In the genomic region with DNA sequence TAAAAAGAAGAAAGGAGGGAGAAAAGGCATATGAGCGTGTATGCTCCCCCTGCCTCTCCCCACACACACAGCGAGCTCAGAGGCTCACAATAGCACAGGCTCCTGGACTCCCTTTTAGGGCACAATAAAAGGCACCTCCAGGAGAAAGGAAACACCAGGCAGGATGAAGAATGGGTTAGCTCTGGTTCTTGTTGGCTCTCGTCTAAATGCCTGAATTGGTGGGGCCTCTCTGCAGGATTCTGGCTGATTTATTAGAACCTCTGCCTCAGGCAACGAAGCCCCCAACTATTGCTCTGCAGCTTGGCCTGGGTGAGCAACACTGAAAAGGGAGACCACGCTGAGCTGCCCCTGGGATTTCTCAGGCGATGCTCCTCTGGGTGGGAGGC, we compare ENCODE assay signal across 1 cellular context.
TF ChIP-seq lines count a peak whose summit lies in the region.

No MANE protein-coding gene starts in this region.

TF ChIP-seq in H1, 55 proteins besides CTCF, POLR2A, EP300 and RAD21:
- TF ChIP-seq NANOG (IDR thresholded peaks at IDR 0.05; ENCODE audit: insufficient read depth, low read depth, low read length, poor library complexity, severe bottlenecking), result no peak
